2 cellular contexts compared by ENCODE assay signal in the genomic region with DNA sequence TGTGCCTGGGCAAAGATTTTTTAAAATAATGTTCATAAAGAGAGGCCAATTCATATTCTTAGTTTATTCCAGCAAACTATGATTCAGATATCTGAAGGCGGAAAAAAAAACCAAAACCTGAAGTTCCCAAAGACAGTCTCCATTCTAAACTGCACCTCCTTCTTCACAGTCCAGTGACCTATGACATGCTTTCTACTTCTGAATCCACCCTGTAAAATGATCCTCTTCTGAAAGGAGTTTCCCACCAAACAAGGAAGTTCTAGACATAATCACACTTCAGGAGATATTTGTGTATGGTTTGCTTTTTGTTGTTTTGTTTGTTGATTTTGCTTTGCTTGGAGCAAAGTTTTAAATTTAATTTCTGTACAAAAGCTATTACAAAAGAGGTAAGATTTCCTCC.
TF ChIP-seq lines count a peak whose summit lies in the region.

No MANE protein-coding gene starts in this region.

TF ChIP-seq in HCT116, 20 proteins besides CTCF, POLR2A, EP300 and RAD21:
- TF ChIP-seq SP1 (IDR thresholded peaks at IDR 0.05; ENCODE audit: low read depth) = peak; percentile 37; the same call in 1 of the 2 replicates
- TF ChIP-seq, protein P1, sequence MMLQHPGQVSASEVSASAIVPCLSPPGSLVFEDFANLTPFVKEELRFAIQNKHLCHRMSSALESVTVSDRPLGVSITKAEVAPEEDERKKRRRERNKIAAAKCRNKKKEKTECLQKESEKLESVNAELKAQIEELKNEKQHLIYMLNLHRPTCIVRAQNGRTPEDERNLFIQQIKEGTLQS (IDR thresholded peaks at IDR 0.05) = no peak

TF ChIP-seq in endothelial cell of umbilical vein, 7 proteins besides CTCF, POLR2A, EP300 and RAD21:
- no peak for TF ChIP-seq GATA2 (IDR thresholded peaks at IDR 0.05; ENCODE audit: insufficient read depth, insufficient read length, low read depth, low read length)
- TF ChIP-seq MYC (IDR thresholded peaks at IDR 0.05; ENCODE audit: low read depth, low read length) = no peak
- no peak for TF ChIP-seq JUN (IDR thresholded peaks at IDR 0.05; ENCODE audit: borderline replicate concordance, insufficient read depth, insufficient read length, low read depth)
- TF ChIP-seq, protein P2, sequence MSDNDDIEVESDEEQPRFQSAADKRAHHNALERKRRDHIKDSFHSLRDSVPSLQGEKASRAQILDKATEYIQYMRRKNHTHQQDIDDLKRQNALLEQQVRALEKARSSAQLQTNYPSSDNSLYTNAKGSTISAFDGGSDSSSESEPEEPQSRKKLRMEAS (IDR thresholded peaks at IDR 0.05; ENCODE audit: insufficient read depth, insufficient read length) = no peak
- TF ChIP-seq POLR2AphosphoS5 (IDR thresholded peaks at IDR 0.05; ENCODE audit: insufficient read depth, low read depth, low read length) = no peak
- TF ChIP-seq FOS (IDR thresholded peaks at IDR 0.05; ENCODE audit: borderline replicate concordance, insufficient read depth, low read length) = no peak
- TF ChIP-seq EZH2 (IDR thresholded peaks at IDR 0.05; ENCODE audit: borderline replicate concordance, low read depth, low read length, severe bottlenecking) = no peak
